1 cellular context compared by ENCODE assay signal in the genomic region with DNA sequence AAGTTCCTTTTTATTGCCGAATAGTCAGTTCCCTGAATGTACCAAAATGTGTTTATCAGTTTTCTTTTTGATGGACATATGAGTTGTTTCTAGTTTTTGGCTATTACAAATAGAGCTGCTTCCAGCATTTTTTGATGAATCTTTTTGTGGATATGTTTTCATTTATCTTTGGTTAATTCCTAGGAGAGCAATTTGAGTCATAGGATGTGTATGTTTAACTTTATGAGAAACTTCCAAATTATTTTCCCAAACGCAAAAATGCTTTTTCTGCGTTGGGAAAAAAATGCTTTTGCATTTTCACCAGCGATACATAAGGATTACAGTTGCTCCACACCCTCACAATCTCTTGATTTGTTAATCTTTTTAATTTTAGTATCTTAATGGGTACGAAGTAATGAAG.
TF ChIP-seq lines count a peak whose summit lies in the region.

No MANE protein-coding gene starts in this region.

TF ChIP-seq in IMR-90, 13 proteins besides CTCF, POLR2A, EP300 and RAD21:
- TF ChIP-seq, protein P1, sequence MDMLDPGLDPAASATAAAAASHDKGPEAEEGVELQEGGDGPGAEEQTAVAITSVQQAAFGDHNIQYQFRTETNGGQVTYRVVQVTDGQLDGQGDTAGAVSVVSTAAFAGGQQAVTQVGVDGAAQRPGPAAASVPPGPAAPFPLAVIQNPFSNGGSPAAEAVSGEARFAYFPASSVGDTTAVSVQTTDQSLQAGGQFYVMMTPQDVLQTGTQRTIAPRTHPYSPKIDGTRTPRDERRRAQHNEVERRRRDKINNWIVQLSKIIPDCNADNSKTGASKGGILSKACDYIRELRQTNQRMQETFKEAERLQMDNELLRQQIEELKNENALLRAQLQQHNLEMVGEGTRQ (IDR thresholded peaks at IDR 0.05; ENCODE audit: low read depth, low read length), result no peak
- no peak for TF ChIP-seq FOS (IDR thresholded peaks at IDR 0.05; ENCODE audit: low read depth, low read length)
